9 cellular contexts compared by ENCODE assay signal in the genomic region with DNA sequence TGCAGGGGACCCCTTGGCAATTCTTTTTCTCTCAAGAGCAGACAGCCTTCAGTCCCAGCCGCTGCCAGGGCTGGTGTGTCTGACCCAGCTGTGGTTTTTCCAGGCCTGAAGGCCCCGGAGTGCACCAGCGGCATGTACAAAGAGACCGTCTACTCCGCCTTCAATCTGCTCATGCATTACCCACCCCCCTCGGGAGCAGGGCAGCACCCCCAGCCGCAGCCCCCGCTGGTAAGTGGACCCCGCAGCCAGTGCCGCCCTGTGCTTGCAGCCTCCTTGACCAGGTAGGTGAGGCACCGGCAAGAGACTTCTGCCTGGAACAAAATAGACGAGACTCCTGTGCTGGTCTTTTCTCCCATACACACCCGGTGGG. TPM values are rescaled to one million over a fixed set of nuclear protein-coding genes. Genes with fewer than 3 reads are reported as not detected.
DNase-seq lines count a peak whose midpoint lies in the region; ATAC-seq and TF ChIP-seq lines count a peak whose summit lies in the region.
"Had no signal": no experiment of that assay in that cellular context is flagged by ENCODE, and none has a peak within 500 bp of the region (broad histone marks: within the 10 kb centered on the region; RNA-seq: fewer than 3 reads in every experiment).

No MANE protein-coding gene starts in this region.

- peak overlapping the region; percentile 95 for H3K27ac Mint-ChIP-seq in activated naive CD4-positive, alpha-beta T cell treated with anti-CD3 and anti-CD28 coated beads, Interleukin-2, amount 10 ng/mL, durations not matched to agents 7 days and 5 days
- H3K27ac Mint-ChIP-seq in activated T-helper 1 cell treated with anti-CD3 and anti-CD28 coated beads, Interleukin-12 subunit alpha, Interleukin-12 subunit beta, Interleukin-2, Interleukin-4 antibody, amounts not matched to agents 30 ng/mL and 10 ng/mL and 1 ng/mL, durations not matched to agents 14 hours and 24 hours and 36 hours = peak overlapping the region; percentile 54
- H3K27ac Mint-ChIP-seq in memory B cell = peak overlapping the region; percentile 74
- no peak overlapping the region for H3K27ac Mint-ChIP-seq in type B pancreatic cell

- peak overlapping the region; percentile 79 for H3K4me3 Mint-ChIP-seq in activated naive CD4-positive, alpha-beta T cell treated with anti-CD3 and anti-CD28 coated beads, Interleukin-2, amount 10 ng/mL, durations not matched to agents 7 days and 5 days
- peak overlapping the region; percentile 82 for H3K4me3 Mint-ChIP-seq in activated T-helper 1 cell treated with anti-CD3 and anti-CD28 coated beads, Interleukin-12 subunit alpha, Interleukin-12 subunit beta, Interleukin-2, Interleukin-4 antibody, amounts not matched to agents 30 ng/mL and 10 ng/mL and 1 ng/mL, durations not matched to agents 14 hours and 24 hours and 36 hours
- H3K4me3 Mint-ChIP-seq in memory B cell (peak overlapping the region; percentile 83), type B pancreatic cell (peak overlapping the region; percentile 76)

- ATAC-seq in memory B cell (ENCODE audit: low read depth) = no peak

- intact Hi-C loops in activated T-helper 1 cell treated with anti-CD3 and anti-CD28 coated beads, Interleukin-12 subunit alpha, Interleukin-12 subunit beta, Interleukin-2, Interleukin-4 antibody, amounts not matched to agents 30 ng/mL and 10 ng/mL and 1 ng/mL, durations not matched to agents 14 hours and 24 hours and 36 hours (cut with micrococcal nuclease) = no loop called here

- H3K27me3 Mint-ChIP-seq in activated naive CD4-positive, alpha-beta T cell treated with anti-CD3 and anti-CD28 coated beads, Interleukin-2, amount 10 ng/mL, durations not matched to agents 7 days and 5 days = peaks cover 36% of the 10 kb centered on the region
- peaks cover 38% of the 10 kb centered on the region for H3K27me3 Mint-ChIP-seq in activated T-helper 1 cell treated with anti-CD3 and anti-CD28 coated beads, Interleukin-12 subunit alpha, Interleukin-12 subunit beta, Interleukin-2, Interleukin-4 antibody, amounts not matched to agents 30 ng/mL and 10 ng/mL and 1 ng/mL, durations not matched to agents 14 hours and 24 hours and 36 hours (ENCODE audit: insufficient read depth)
- H3K27me3 Mint-ChIP-seq in memory B cell (no peaks in the 10 kb centered on the region), type B pancreatic cell (peaks cover 38% of the 10 kb centered on the region)

- no peak for DNase-seq in activated naive CD4-positive, alpha-beta T cell treated with anti-CD3 and anti-CD28 coated beads, Interleukin-2, amount 10 ng/mL, durations not matched to agents 7 days and 5 days
- no peak for DNase-seq in activated naive CD4-positive, alpha-beta T cell treated with anti-CD3 and anti-CD28 coated beads, Interleukin-2, amount 50 U/mL, for 16 hours
- no peak for DNase-seq in activated T-helper 1 cell treated with anti-CD3 and anti-CD28 coated beads, Interleukin-12 subunit alpha, Interleukin-12 subunit beta, Interleukin-2, Interleukin-4 antibody, amounts not matched to agents 30 ng/mL and 10 ng/mL and 1 ng/mL, durations not matched to agents 14 hours and 24 hours and 36 hours (ENCODE audit: low spot score)
- no peak for DNase-seq in memory B cell (ENCODE audit: low spot score in 2 of 2)
- no peak for DNase-seq in type B pancreatic cell (ENCODE audit: extremely low spot score, unreplicated experiment)
- no peak for DNase-seq in Kasumi-1 (lab: John Stamatoyannopoulos, UW)
- DNase-seq in NCI-H2196 (lab: John Stamatoyannopoulos, UW; ENCODE audit: unreplicated experiment) = no peak
- no peak for DNase-seq in stimulated activated CD4-positive, alpha-beta T cell treated with anti-CD3 and anti-CD28 coated beads, Interleukin-4, amount 100 ng/mL, for 24 hours
- DNase-seq: NCI-H1092 had no signal

- H3K36me3 Mint-ChIP-seq in activated naive CD4-positive, alpha-beta T cell treated with anti-CD3 and anti-CD28 coated beads, Interleukin-2, amount 10 ng/mL, durations not matched to agents 7 days and 5 days = peaks cover 60% of the 10 kb centered on the region
- peaks cover 35% of the 10 kb centered on the region for H3K36me3 Mint-ChIP-seq in activated T-helper 1 cell treated with anti-CD3 and anti-CD28 coated beads, Interleukin-12 subunit alpha, Interleukin-12 subunit beta, Interleukin-2, Interleukin-4 antibody, amounts not matched to agents 30 ng/mL and 10 ng/mL and 1 ng/mL, durations not matched to agents 14 hours and 24 hours and 36 hours (ENCODE audit: low read depth)
- peaks cover 7% of the 10 kb centered on the region for H3K36me3 Mint-ChIP-seq in memory B cell
- H3K36me3 Mint-ChIP-seq in type B pancreatic cell = peaks cover 4% of the 10 kb centered on the region

- peaks cover 73% of the 10 kb centered on the region for H3K4me1 Mint-ChIP-seq in activated naive CD4-positive, alpha-beta T cell treated with anti-CD3 and anti-CD28 coated beads, Interleukin-2, amount 10 ng/mL, durations not matched to agents 7 days and 5 days
- H3K4me1 Mint-ChIP-seq in activated T-helper 1 cell treated with anti-CD3 and anti-CD28 coated beads, Interleukin-12 subunit alpha, Interleukin-12 subunit beta, Interleukin-2, Interleukin-4 antibody, amounts not matched to agents 30 ng/mL and 10 ng/mL and 1 ng/mL, durations not matched to agents 14 hours and 24 hours and 36 hours (ENCODE audit: low read depth) = peaks cover 79% of the 10 kb centered on the region
- H3K4me1 Mint-ChIP-seq in memory B cell = peaks cover 31% of the 10 kb centered on the region
- no peaks in the 10 kb centered on the region for H3K4me1 Mint-ChIP-seq in type B pancreatic cell (ENCODE audit: unreplicated experiment)

- no peak for TF ChIP-seq CTCF in type B pancreatic cell (conservative IDR thresholded peaks at IDR 0.05)

- CTCF ChIA-PET in activated naive CD4-positive, alpha-beta T cell treated with anti-CD3 and anti-CD28 coated beads, Interleukin-2, amount 10 ng/mL, durations not matched to agents 7 days and 5 days (lab: Charles Lee) = interaction anchor here (0.7 to 4.4 kb wide), 3 partner anchors 14 to 76 kb away, joined by 3 to 31 read pairs (median 5); no protein-coding TSS in a partner anchor

- no peaks in the 10 kb centered on the region for H3K9me3 Mint-ChIP-seq in activated naive CD4-positive, alpha-beta T cell treated with anti-CD3 and anti-CD28 coated beads, Interleukin-2, amount 10 ng/mL, durations not matched to agents 7 days and 5 days
- H3K9me3 Mint-ChIP-seq in activated T-helper 1 cell treated with anti-CD3 and anti-CD28 coated beads, Interleukin-12 subunit alpha, Interleukin-12 subunit beta, Interleukin-2, Interleukin-4 antibody, amounts not matched to agents 30 ng/mL and 10 ng/mL and 1 ng/mL, durations not matched to agents 14 hours and 24 hours and 36 hours = no peaks in the 10 kb centered on the region
- no peaks in the 10 kb centered on the region for H3K9me3 Mint-ChIP-seq in memory B cell
- H3K9me3 Mint-ChIP-seq in type B pancreatic cell = no peaks in the 10 kb centered on the region

RNA-seq across cellular contexts. Expression of gene TCF7, which starts 1.3 kb away (rescaled TPM):
- total RNA-seq in activated T-helper 1 cell treated with anti-CD3 and anti-CD28 coated beads, Interleukin-12 subunit alpha, Interleukin-12 subunit beta, Interleukin-2, Interleukin-4 antibody, amounts not matched to agents 30 ng/mL and 10 ng/mL and 1 ng/mL, durations not matched to agents 14 hours and 24 hours and 36 hours = 76.3 and 77.2 TPM in 2 replicates
- 6.2 and 11.7 TPM in 2 replicates for total RNA-seq in type B pancreatic cell (ENCODE audit: low replicate concordance)
